9 cellular contexts compared by ENCODE assay signal in genomic region chr1:59718064-59718988, GRCh38.
DNase-seq lines count a peak whose midpoint lies in the region; ATAC-seq and TF ChIP-seq lines count a peak whose summit lies in the region.
"Had no signal": no experiment of that assay in that cellular context is flagged by ENCODE, and none has a peak within 500 bp of the region (broad histone marks: within the 10 kb centered on the region; RNA-seq: fewer than 3 reads in every experiment).

No MANE protein-coding gene starts in this region.

- H3K9ac ChIP-seq in PC-3 (ENCODE audit: low read length) (no peak overlapping the region), smooth muscle cell (ENCODE audit: low read depth) (no peak overlapping the region)

- TF ChIP-seq CTCF in PC-3 (conservative IDR thresholded peaks at IDR 0.05; ENCODE audit: low read depth, low read length), result peak; percentile 80
- TF ChIP-seq CTCF in fibroblast of the aortic adventitia (IDR thresholded peaks at IDR 0.05; ENCODE audit: insufficient read depth, low read length), result peak; percentile 48
- peak; percentile 58 for TF ChIP-seq CTCF in smooth muscle cell (IDR thresholded peaks at IDR 0.05; ENCODE audit: borderline replicate concordance, insufficient read depth, poor library complexity, severe bottlenecking)

- H2AFZ ChIP-seq in PC-3 (ENCODE audit: low read length) (no peak overlapping the region), smooth muscle cell (ENCODE audit: low read depth) (no peak overlapping the region)

- H3K27ac ChIP-seq in PC-3 (ENCODE audit: low read length) (no peak overlapping the region), smooth muscle cell (ENCODE audit: low read depth) (no peak overlapping the region)

- CTCF ChIA-PET in PC-3 (lab: Charles Lee), result interaction anchor here (0.5 to 0.6 kb wide), 2 partner anchors 19 to 1038 kb away, joined by 4 to 7 read pairs; no protein-coding TSS in a partner anchor

- H3K79me2 ChIP-seq in PC-3 (ENCODE audit: low read length) (no peaks in the 10 kb centered on the region), smooth muscle cell (ENCODE audit: low read depth) (no peaks in the 10 kb centered on the region)

- peak; percentile 52 for DNase-seq in DMS53 (lab: John Stamatoyannopoulos, UW)
- no peak for DNase-seq in DMS53 treated with DMSO at 0.1 percent for 48 hours (lab: John Stamatoyannopoulos, UW; ENCODE audit: unreplicated experiment)
- peak; percentile 75 for DNase-seq in PC-3
- peak; percentile 63 for DNase-seq in fibroblast of the aortic adventitia (ENCODE audit: low read depth)
- no peak for DNase-seq in smooth muscle cell (lab: John Stamatoyannopoulos, UW; ENCODE audit: unreplicated experiment)
- DNase-seq in activated CD8-positive, alpha-beta memory T cell treated with anti-CD3 and anti-CD28 coated beads for 24 hours, result no peak
- DNase-seq in activated CD4-positive, CD25-positive, alpha-beta regulatory T cell treated with anti-CD3 and anti-CD28 coated beads, Interleukin-2, amount 50 U/mL, for 72 hours, result no peak
- DNase-seq: immature natural killer cell had no signal

- ATAC-seq in PC-3 (peak; percentile 35; the same call in 1 of the 2 replicates), HG03521 (IDR thresholded peaks at IDR 0.05; ENCODE audit: unreplicated experiment) (no peak)

- WGBS in smooth muscle cell (ENCODE audit: low lambda C conversion rate), result 75% methylated on average over 7 of the region's 7 CpGs

- BruUV-seq in PC-3 (replicated peaks; lab: Mats Ljungman, UMichigan), result no TSS peak

- H3K36me3 ChIP-seq in PC-3 (ENCODE audit: low read depth, low read length) (no peaks in the 10 kb centered on the region), smooth muscle cell (ENCODE audit: low read depth) (no peaks in the 10 kb centered on the region)

- H3K4me2 ChIP-seq in PC-3 (ENCODE audit: low read length), result no peak overlapping the region
- no peak overlapping the region for H3K4me2 ChIP-seq in smooth muscle cell

- intact Hi-C loops in PC-3 (cut with micrococcal nuclease), result no loop called here

- H3K4me3 ChIP-seq in PC-3 (ENCODE audit: low read length) (no peak overlapping the region), fibroblast of the aortic adventitia (ENCODE audit: low read depth, low read length) (no peak overlapping the region), smooth muscle cell (no peak overlapping the region)

- H3F3A ChIP-seq in PC-3 (ENCODE audit: low read length, unreplicated experiment) (no peaks in the 10 kb centered on the region), smooth muscle cell (ENCODE audit: low read depth) (peaks cover 5% of the 10 kb centered on the region)

- H3K4me1 ChIP-seq in PC-3 (ENCODE audit: insufficient read depth, low read length), result no peaks in the 10 kb centered on the region
- H3K4me1 ChIP-seq in smooth muscle cell (ENCODE audit: low read depth), result no peaks in the 10 kb centered on the region

- H4K20me1 ChIP-seq in PC-3 (ENCODE audit: low read length) (no peaks in the 10 kb centered on the region), smooth muscle cell (ENCODE audit: low read depth) (no peaks in the 10 kb centered on the region)

- no peaks in the 10 kb centered on the region for H3K9me2 ChIP-seq in PC-3 (replicated peaks; ENCODE audit: low read length)

- H3K27me3 ChIP-seq in PC-3 (ENCODE audit: low read length), result no peaks in the 10 kb centered on the region
- H3K27me3 ChIP-seq in smooth muscle cell (ENCODE audit: low read depth), result no peaks in the 10 kb centered on the region

- POLR2A ChIA-PET in PC-3 (lab: Charles Lee; ENCODE audit: unreplicated experiment), result no interaction called here

- H3K9me3 ChIP-seq in PC-3 (ENCODE audit: low read length) (no peaks in the 10 kb centered on the region), smooth muscle cell (replicated peaks; ENCODE audit: low read depth) (no peaks in the 10 kb centered on the region)

Comparison
In these comparisons a context has a peak if more than half of its experiments do, and no peak if none do; other contexts are left out.
1. DNase-seq: peak in DMS53 (single experiment), PC-3 (single experiment) and fibroblast of the aortic adventitia (single experiment); none in DMS53 treated with DMSO at 0.1 percent for 48 hours (single experiment), smooth muscle cell (single experiment), activated CD8-positive, alpha-beta memory T cell treated with anti-CD3 and anti-CD28 coated beads for 24 hours (single experiment) and activated CD4-positive, CD25-positive, alpha-beta regulatory T cell treated with anti-CD3 and anti-CD28 coated beads, Interleukin-2, amount 50 U/mL, for 72 hours (single experiment).
2. Peak in every context shown above with its lines, with median percentiles within 50 percentile points of each other: CTCF ChIP-seq.